2 cellular contexts compared by ENCODE assay signal in the genomic region with DNA sequence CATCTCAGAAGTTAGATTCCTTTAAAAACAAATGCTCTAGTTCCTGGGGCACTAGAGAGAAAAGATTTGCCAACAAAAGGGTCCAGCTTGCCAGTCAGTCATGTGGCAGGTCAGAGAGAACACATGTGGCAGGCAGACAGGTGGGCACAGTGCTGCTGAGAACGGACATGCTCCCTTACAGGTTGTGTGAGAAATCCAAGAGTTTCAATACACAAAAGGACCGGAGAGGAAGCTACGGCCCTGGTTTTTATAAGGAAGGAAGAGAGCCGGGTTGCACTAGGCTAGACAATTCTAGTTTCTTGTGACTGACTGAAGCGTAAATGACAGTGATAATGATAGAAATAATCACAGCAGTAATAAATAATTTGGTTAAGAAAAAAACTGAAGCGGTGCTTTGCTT.
TF ChIP-seq lines count a peak whose summit lies in the region.

No MANE protein-coding gene starts in this region.

TF ChIP-seq in SK-N-SH treated with all-trans-retinoic acid at 6 μM for 48 hours, 23 proteins besides CTCF, POLR2A, EP300 and RAD21 (continued from another document):
- TF ChIP-seq ARNTL (CRISPR knock-in tag; IDR thresholded peaks at IDR 0.05; ENCODE audit: borderline replicate concordance, low read depth) (no peak), GLIS3 (CRISPR knock-in tag; IDR thresholded peaks at IDR 0.05) (no peak), PPARA (CRISPR knock-in tag; IDR thresholded peaks at IDR 0.05; ENCODE audit: borderline replicate concordance) (no peak)
- TF ChIP-seq, protein P1, sequence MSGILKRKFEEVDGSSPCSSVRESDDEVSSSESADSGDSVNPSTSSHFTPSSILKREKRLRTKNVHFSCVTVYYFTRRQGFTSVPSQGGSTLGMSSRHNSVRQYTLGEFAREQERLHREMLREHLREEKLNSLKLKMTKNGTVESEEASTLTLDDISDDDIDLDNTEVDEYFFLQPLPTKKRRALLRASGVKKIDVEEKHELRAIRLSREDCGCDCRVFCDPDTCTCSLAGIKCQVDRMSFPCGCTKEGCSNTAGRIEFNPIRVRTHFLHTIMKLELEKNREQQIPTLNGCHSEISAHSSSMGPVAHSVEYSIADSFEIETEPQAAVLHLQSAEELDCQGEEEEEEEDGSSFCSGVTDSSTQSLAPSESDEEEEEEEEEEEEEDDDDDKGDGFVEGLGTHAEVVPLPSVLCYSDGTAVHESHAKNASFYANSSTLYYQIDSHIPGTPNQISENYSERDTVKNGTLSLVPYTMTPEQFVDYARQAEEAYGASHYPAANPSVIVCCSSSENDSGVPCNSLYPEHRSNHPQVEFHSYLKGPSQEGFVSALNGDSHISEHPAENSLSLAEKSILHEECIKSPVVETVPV (CRISPR knock-in tag; IDR thresholded peaks at IDR 0.05): no peak
- TF ChIP-seq, protein P2, sequence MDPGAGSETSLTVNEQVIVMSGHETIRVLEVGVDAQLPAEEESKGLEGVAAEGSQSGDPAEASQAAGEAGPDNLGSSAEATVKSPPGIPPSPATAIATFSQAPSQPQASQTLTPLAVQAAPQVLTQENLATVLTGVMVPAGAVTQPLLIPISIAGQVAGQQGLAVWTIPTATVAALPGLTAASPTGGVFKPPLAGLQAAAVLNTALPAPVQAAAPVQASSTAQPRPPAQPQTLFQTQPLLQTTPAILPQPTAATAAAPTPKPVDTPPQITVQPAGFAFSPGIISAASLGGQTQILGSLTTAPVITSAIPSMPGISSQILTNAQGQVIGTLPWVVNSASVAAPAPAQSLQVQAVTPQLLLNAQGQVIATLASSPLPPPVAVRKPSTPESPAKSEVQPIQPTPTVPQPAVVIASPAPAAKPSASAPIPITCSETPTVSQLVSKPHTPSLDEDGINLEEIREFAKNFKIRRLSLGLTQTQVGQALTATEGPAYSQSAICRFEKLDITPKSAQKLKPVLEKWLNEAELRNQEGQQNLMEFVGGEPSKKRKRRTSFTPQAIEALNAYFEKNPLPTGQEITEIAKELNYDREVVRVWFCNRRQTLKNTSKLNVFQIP (CRISPR knock-in tag; IDR thresholded peaks at IDR 0.05; ENCODE audit: borderline replicate concordance, low read depth): no peak

TF ChIP-seq in liver, 16 proteins besides CTCF, POLR2A, EP300 and RAD21 (continued from another document):
- no peak for TF ChIP-seq RXRA (IDR thresholded peaks at IDR 0.05)
- TF ChIP-seq TAF1 (conservative IDR thresholded peaks at IDR 0.05): no peak
- TF ChIP-seq JUND (IDR thresholded peaks at IDR 0.05): no peak
- no peak for TF ChIP-seq NR2F2 (IDR thresholded peaks at IDR 0.05)
